ENCODE assay signal across 1 cellular context in genomic region chr3:10274601-10275000, GRCh38.
TF ChIP-seq lines count a peak whose summit lies in the region.

No MANE protein-coding gene starts in this region.

TF ChIP-seq in HepG2, 621 proteins besides CTCF, POLR2A, EP300 and RAD21:
- no peak for TF ChIP-seq PHF20 (CRISPR knock-in tag; IDR thresholded peaks at IDR 0.05)
- no peak for TF ChIP-seq ZNF891 (CRISPR knock-in tag; IDR thresholded peaks at IDR 0.05)
- no peak for TF ChIP-seq FOSL1 (CRISPR knock-in tag; IDR thresholded peaks at IDR 0.05; ENCODE audit: borderline replicate concordance)
TF ChIP-seq in HepG2: peak in this region for 0.
